ENCODE assay signal across 28 cellular contexts in genomic region chr1:54787604-54788003, GRCh38. TPM values are rescaled to one million over a fixed set of nuclear protein-coding genes. Genes with fewer than 3 reads are reported as not detected.
"Had no signal": no experiment of that assay in that cellular context is flagged by ENCODE, and none has a peak within 500 bp of the region (broad histone marks: within the 10 kb centered on the region; RNA-seq: fewer than 3 reads in every experiment).

No MANE protein-coding gene starts in this region.

- H3K4me2 ChIP-seq: smooth muscle cell had no signal

- FAIRE-seq: colon, kidney had no signal

- H3K4me3 ChIP-seq: dorsolateral prefrontal cortex, gastrocnemius medialis, lung, smooth muscle cell, thyroid gland had no signal

- H3K27ac Mint-ChIP-seq: endodermal cell; memory B cell; progenitor cell of endocrine pancreas; stimulated activated memory B cell treated with anti-CD40 and anti-IgM and Interleukin-4, amounts not matched to agents 10 μg/mL and 1 μg/mL and 100 μg/mL, for 72 hours; stimulated activated naive CD8-positive, alpha-beta T cell treated with anti-CD3 and anti-CD28 coated beads, Interleukin-15, Interleukin-2, amounts not matched to agents 100 ng/mL and 50 ng/mL, for 24 hours had no signal

- H3K27me3 ChIP-seq: neutrophil, thyroid gland had no signal

- ATAC-seq: esophagus mucosa; gastrocnemius medialis; left lobe of liver; natural killer cell; sciatic nerve; stimulated activated memory B cell treated with anti-CD40 and anti-IgM and Interleukin-4, amounts not matched to agents 10 μg/mL and 1 μg/mL and 100 μg/mL, for 72 hours had no signal

- DNase-seq: dorsolateral prefrontal cortex; effector CD4-positive, alpha-beta T cell; endodermal cell; foreskin fibroblast; gastrocnemius medialis; head of caudate nucleus; kidney; natural killer cell; stimulated activated CD4-positive, alpha-beta T cell treated with anti-CD3 and anti-CD28 coated beads, Interleukin-12 subunit alpha, Interleukin-12 subunit beta, amount 100 ng/mL, for 4 hours; stimulated activated CD4-positive, alpha-beta T cell treated with anti-CD3 and anti-CD28 coated beads, Interleukin-1b, Interleukin-23, amount 100 ng/mL, for 48 hours; stimulated activated CD4-positive, alpha-beta T cell treated with anti-CD3 and anti-CD28 coated beads, Interleukin-4, amount 100 ng/mL, for 1 hour; thyroid gland; trophoblast cell had no signal

- H2AFZ ChIP-seq: parathyroid adenoma had no signal

- H3K4me1 Mint-ChIP-seq: stimulated activated memory B cell treated with anti-CD40 and anti-IgM and Interleukin-4, amounts not matched to agents 10 μg/mL and 1 μg/mL and 100 μg/mL, for 72 hours had no signal

- H3K9me3 Mint-ChIP-seq: endodermal cell; memory B cell; natural killer cell; stimulated activated memory B cell treated with anti-CD40 and anti-IgM and Interleukin-4, amounts not matched to agents 10 μg/mL and 1 μg/mL and 100 μg/mL, for 72 hours had no signal

- H3K4me3 Mint-ChIP-seq: endodermal cell; memory B cell; natural killer cell; stimulated activated memory B cell treated with anti-CD40 and anti-IgM and Interleukin-4, amounts not matched to agents 10 μg/mL and 1 μg/mL and 100 μg/mL, for 72 hours; stimulated activated naive CD8-positive, alpha-beta T cell treated with anti-CD3 and anti-CD28 coated beads, Interleukin-15, Interleukin-2, amounts not matched to agents 100 ng/mL and 50 ng/mL, for 24 hours had no signal

- H3K27ac ChIP-seq: dorsolateral prefrontal cortex, epithelial cell of prostate, gastrocnemius medialis, neutrophil, parathyroid adenoma, thyroid gland had no signal

- H3K9me3 ChIP-seq: gastrocnemius medialis, neutrophil, thyroid gland had no signal

- H3K36me3 ChIP-seq: gastrocnemius medialis, thyroid gland had no signal

- H3K36me3 Mint-ChIP-seq: natural killer cell had no signal

- H3K27me3 Mint-ChIP-seq: memory B cell; stimulated activated memory B cell treated with anti-CD40 and anti-IgM and Interleukin-4, amounts not matched to agents 10 μg/mL and 1 μg/mL and 100 μg/mL, for 72 hours; stimulated activated naive CD8-positive, alpha-beta T cell treated with anti-CD3 and anti-CD28 coated beads, Interleukin-15, Interleukin-2, amounts not matched to agents 100 ng/mL and 50 ng/mL, for 24 hours had no signal

- H3K4me1 ChIP-seq: gastrocnemius medialis, parathyroid adenoma, thyroid gland had no signal

- H3K9ac ChIP-seq: parathyroid adenoma had no signal

RNA-seq across cellular contexts. Expression of gene TTC22, which starts 13.5 kb away (rescaled TPM):
- total RNA-seq: glomerular endothelial cell had no signal
- polyA plus RNA-seq: neural cell had no signal
